In genomic region chr10:125162181-125162906, GRCh38 we compare ENCODE assay signal across 9 cellular contexts. TPM values are rescaled to one million over a fixed set of nuclear protein-coding genes. Genes with fewer than 3 reads are reported as not detected.
DNase-seq lines count a peak whose midpoint lies in the region; ATAC-seq, FAIRE-seq and TF ChIP-seq lines count a peak whose summit lies in the region.
"Had no signal": no experiment of that assay in that cellular context is flagged by ENCODE, and none has a peak within 500 bp of the region (broad histone marks: within the 10 kb centered on the region; RNA-seq: fewer than 3 reads in every experiment).

No MANE protein-coding gene starts in this region.

- no peak for TF ChIP-seq RAD21 in K562 (CRISPR knock-in tag; conservative IDR thresholded peaks at IDR 0.05 in 1 of 2, IDR thresholded peaks at IDR 0.05 in 1 of 2)

- in situ Hi-C loops in K562 (cut with MboI), result loop anchor here (25.0 kb wide), 1 partner anchor 225 kb away; the partner anchor contains the start of gene ZRANB1

- H3K9me3 ChIP-seq in K562 (replicated peaks; ENCODE audit: control insufficient read depth, insufficient read depth, low read depth, low read length), result no peaks in the 10 kb centered on the region
- no peaks in the 10 kb centered on the region for H3K9me3 ChIP-seq in spleen

- no peaks in the 10 kb centered on the region for H3K9me1 ChIP-seq in K562 (ENCODE audit: control insufficient read depth, insufficient read depth, low read length)

- H3K4me3 ChIP-seq in HFF-Myc (replicated peaks; ENCODE audit: low read depth, low read length), result peak overlapping the region; percentile 73
- H3K4me3 ChIP-seq in K562, result peak overlapping the region; percentile 74; the same call in 1 of the 2 replicates
- H3K4me3 ChIP-seq in kidney epithelial cell (ENCODE audit: low read depth, low read length), result peak overlapping the region; percentile 82
- peak overlapping the region in 5 of 8 donors; percentile 64 to 90 (median 72) for H3K4me3 ChIP-seq in spleen

- peak overlapping the region; percentile 56 to 91 for H3K9ac ChIP-seq in K562 (ENCODE audit: insufficient read depth in 1 of 2, low read depth in 2 of 2, low read length in 2 of 2)

- peak overlapping the region; percentile 83 for H3K27ac ChIP-seq in K562 (ENCODE audit: extremely low read depth, low read depth, low read length)
- peak overlapping the region in 2 of 8 donors; percentile 95 to 97 for H3K27ac ChIP-seq in spleen

- H3K4me1 ChIP-seq in K562 (replicated peaks in 1 of 2; ENCODE audit: control insufficient read depth in 2 of 2, insufficient read depth in 2 of 2, low read length in 2 of 2) (peaks cover 0 to 25% of the 10 kb centered on the region in 2 experiments; a peak in 3 of 5 replicates), spleen (peaks cover 0 to 41% (median 27%) of the 10 kb centered on the region in 6 donors)

- WGBS in K562 (ENCODE audit: insufficient coverage, low coverage, missing lambda C conversion rate), result 90% methylated on average over 12 of the region's 49 CpGs
- 60 to 69% (median 66%) methylated on average over 49 of the region's 49 CpGs for WGBS in spleen, 5 donors

- H2AFZ ChIP-seq in K562 (ENCODE audit: low read depth, low read length), result peak overlapping the region; percentile 84

- POLR2A ChIA-PET in K562 (lab: Yijun Ruan, JAX), result interaction anchor here (0.6 kb wide), 1 partner anchor 48 kb away, joined by 3 read pairs; no protein-coding TSS in a partner anchor

- DNase-seq in HFF-Myc (ENCODE audit: extremely low read depth, low read depth) (no peak), K562 (ENCODE audit: extremely low read depth in 1 of 4, low spot score in 3 of 4) (no peak), kidney epithelial cell (ENCODE audit: low read depth) (no peak), spleen (no peak), amniotic stem cell (lab: John Stamatoyannopoulos, UW) (no peak), sciatic nerve (ENCODE audit: low spot score) (no peak)
- no peak for DNase-seq in stimulated activated CD4-positive, alpha-beta T cell treated with anti-CD3 and anti-CD28 coated beads, Interleukin-2, amount 100 ng/mL, for 48 hours
- no peak for DNase-seq in activated CD4-positive, CD25-positive, alpha-beta regulatory T cell (lab: John Stamatoyannopoulos, UW)
- DNase-seq: Kasumi-1 had no signal

- CTCF ChIA-PET in K562 (lab: Yijun Ruan, JAX; ENCODE audit: low intra/inter-chr PET ratio), result no interaction called here

- H3K36me3 ChIP-seq in K562 (ENCODE audit: control insufficient read depth, insufficient read depth, low read length) (no peaks in the 10 kb centered on the region), kidney epithelial cell (ENCODE audit: control insufficient read depth, insufficient read depth, low read length) (no peaks in the 10 kb centered on the region), spleen (no peaks in the 10 kb centered on the region)

- no TSS peak for BruUV-seq in K562 (replicated peaks; lab: Mats Ljungman, UMichigan)

- H4K20me1 ChIP-seq in K562 (replicated peaks; ENCODE audit: control insufficient read depth, insufficient read depth, low read length), result no peaks in the 10 kb centered on the region

- H3K27me3 ChIP-seq in K562 (ENCODE audit: control insufficient read depth in 2 of 2, insufficient read depth in 2 of 2, low read length in 2 of 2), result no peaks in the 10 kb centered on the region; a peak in 1 of 5 replicates
- no peaks in the 10 kb centered on the region for H3K27me3 ChIP-seq in kidney epithelial cell (ENCODE audit: control insufficient read depth, insufficient read depth, low read length)
- peaks cover 0 to 61% (median 15%) of the 10 kb centered on the region in 7 donors for H3K27me3 ChIP-seq in spleen (replicated peaks in 1 of 7)

- TF ChIP-seq POLR2A in K562 (conservative IDR thresholded peaks at IDR 0.05) (no peak), spleen (IDR thresholded peaks at IDR 0.05) (no peak)

- no peak for FAIRE-seq in K562 (lab: Jason Lieb, UNC)

- no peak for TF ChIP-seq CTCF in HFF-Myc (IDR thresholded peaks at IDR 0.05; ENCODE audit: low read depth, low read length, missing control alignments)
- TF ChIP-seq CTCF in K562 (IDR thresholded peaks at IDR 0.05 in 2 of 3, conservative IDR thresholded peaks at IDR 0.05 in 1 of 3; ENCODE audit: insufficient read depth in 2 of 3, low read depth in 1 of 3, low read length in 3 of 3), result no peak
- no peak for TF ChIP-seq CTCF in kidney epithelial cell (IDR thresholded peaks at IDR 0.05; ENCODE audit: insufficient read depth, low read length, poor library complexity, severe bottlenecking)
- no peak for TF ChIP-seq CTCF in spleen (IDR thresholded peaks at IDR 0.05 in 8 of 11, conservative IDR thresholded peaks at IDR 0.05 in 3 of 11)

- TF ChIP-seq EP300 in K562 (IDR thresholded peaks at IDR 0.05; ENCODE audit: low read length), result no peak

- peak overlapping the region; percentile 69 for H3K4me2 ChIP-seq in K562 (ENCODE audit: insufficient read depth, low read length)

- ATAC-seq in K562, result no peak
- no peak for ATAC-seq in sciatic nerve

- intact Hi-C loops in K562 (cut with micrococcal nuclease) (no loop called here), spleen (cut with DNase I; ENCODE audit: low total_unique reads) (loop anchor here (10.0 kb wide), 1 partner anchor 172 kb away; no protein-coding TSS in a partner anchor), sciatic nerve (cut with DNase I) (no loop called here)

- peaks cover 25% of the 10 kb centered on the region for H3K79me2 ChIP-seq in K562 (ENCODE audit: control insufficient read depth, insufficient read depth, low read length)

TF ChIP-seq in K562, 482 proteins besides CTCF, POLR2A, EP300 and RAD21:
- TF ChIP-seq C11orf30 (IDR thresholded peaks at IDR 0.05; ENCODE audit: low read depth) (no peak), ZBTB33 (CRISPR knock-in tag; IDR thresholded peaks at IDR 0.05) (peak; percentile 79; the same call in 1 of the 2 replicates)
TF ChIP-seq in K562: peak in this region for 1.

RNA-seq across cellular contexts. Expression of gene CTBP2, which starts 2.0 kb away (rescaled TPM):
- total RNA-seq in K562 (2011; cell fraction: chromatin; rRNA removed; ENCODE audit: low replicate concordance), result 15.3 and 51.2 TPM in 2 replicates
- total RNA-seq in K562 (2011; cell fraction: nucleolus; rRNA removed), result 15.2 and 21.3 TPM in 2 replicates
- 17.3 and 22.5 TPM in 2 replicates for total RNA-seq in K562 (2011; cell fraction: nucleoplasm; rRNA removed)
- total RNA-seq in K562 (2014; rRNA removed) (6.0 and 7.2 TPM in 2 replicates), K562 (2014; rRNA removed; fragmentation: Illumina TruSeq; extraction: Trizol) (8.0 and 8.3 TPM in 2 replicates), K562 (2015; rRNA removed; fragmentation: Illumina TruSeq; extraction: Trizol) (6.9 and 7.2 TPM in 2 replicates), K562 (2021) (6.5 and 8.8 TPM in 2 replicates), kidney epithelial cell (124 and 136 TPM in 2 replicates), spleen (10 to 100 TPM; 32.2 to 74.4 (median 52.0) TPM), sciatic nerve (46.9 TPM)
- polyA plus RNA-seq in K562 (2011; rRNA removed) (1.3 and 1.8 TPM in 2 replicates), K562 (2014; fragmentation: Illumina TruSeq; extraction: Trizol) (2.0 and 3.2 TPM in 2 replicates), K562 (2014; fragmentation: Nextera tagmentation; extraction: Ambion mirVana) (1 to 10 TPM; 1.5 to 1.9 TPM), K562 (2014; rRNA removed) (5.1 and 5.6 TPM in 2 replicates), spleen (10 to 100 TPM in 1 of 3 donors, 1 to 10 TPM in 2; 6.7 to 19.2 (median 7.0) TPM)
- 0.41 and 1.2 TPM in 2 replicates for polyA plus RNA-seq in K562 (2011; cell fraction: cytosol; rRNA removed)
- polyA plus RNA-seq in K562 (2011; cell fraction: nucleus; rRNA removed), result 1.1 and 1.4 TPM in 2 replicates
- polyA plus RNA-seq in K562 (2012), result 2.5 and 2.7 TPM in 2 replicates
- polyA minus RNA-seq in K562 (2011; rRNA and poly(A)+ RNA removed), result 14.4 and 22.5 TPM in 2 replicates
- polyA minus RNA-seq in K562 (2011; cell fraction: cytosol; rRNA and poly(A)+ RNA removed), result 9.6 and 12.3 TPM in 2 replicates
- polyA minus RNA-seq in K562 (2011; cell fraction: nucleus; rRNA and poly(A)+ RNA removed), result 11.4 and 17.2 TPM in 2 replicates
